In genomic region chr1:113567427-113567826, GRCh38 we compare ENCODE assay signal across 21 cellular contexts.
"Had no signal": no experiment of that assay in that cellular context is flagged by ENCODE, and none has a peak within 500 bp of the region (broad histone marks: within the 10 kb centered on the region; RNA-seq: fewer than 3 reads in every experiment).

No MANE protein-coding gene starts in this region.

- DNase-seq: dorsolateral prefrontal cortex; effector CD4-positive, alpha-beta T cell; foreskin keratinocyte; glutamatergic neuron; heart right ventricle; hippocampal formation; islet precursor cell; left lung; mammary epithelial cell; mesendoderm; midbrain; naive thymus-derived CD4-positive, alpha-beta T cell; stimulated activated CD4-positive, alpha-beta T cell treated with anti-CD3 and anti-CD28 coated beads, Interleukin-2, amount 100 ng/mL, for 24 hours; stimulated activated CD4-positive, alpha-beta T cell treated with anti-CD3 and anti-CD28 coated beads, Interleukin-4, amount 100 ng/mL, for 24 hours; stimulated activated naive CD4-positive, alpha-beta T cell treated with Interleukin-2 at 50 U/mL for 16 hours; substantia nigra; testis; tibial artery had no signal

- ATAC-seq: esophagus mucosa; foreskin keratinocyte; heart right ventricle; left lung; naive thymus-derived CD4-positive, alpha-beta T cell; sciatic nerve; stimulated activated effector memory CD8-positive, alpha-beta T cell treated with anti-CD3 and anti-CD28 coated beads, Interleukin-12 subunit alpha, Interleukin-12 subunit beta, amount 100 ng/mL, for 72 hours had no signal
